Comparison of ENCODE assay signal across 12 cellular contexts in the genomic region with DNA sequence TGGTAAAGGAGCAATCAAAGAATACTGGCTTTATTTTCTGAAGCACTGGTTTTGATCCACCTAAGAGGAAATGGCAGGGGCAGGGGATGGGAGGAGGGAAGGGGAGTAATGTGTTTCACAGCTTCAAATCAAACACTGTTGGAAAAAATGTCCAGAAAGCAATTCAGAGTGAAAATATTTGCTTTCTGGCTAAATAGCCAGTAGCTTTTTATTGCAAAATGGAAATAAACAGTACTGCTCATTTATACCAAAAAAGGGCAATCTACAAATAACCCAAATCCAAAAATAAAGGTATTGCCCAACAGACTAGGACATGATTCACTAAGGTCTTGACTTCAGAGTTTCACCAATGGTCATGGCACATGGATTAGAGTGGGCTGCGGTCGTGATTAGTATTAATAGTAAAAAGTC.
A peak's percentile ranks its signal among the peaks of the same experiment; 100 is the strongest.
DNase-seq lines count a peak whose midpoint lies in the region; ATAC-seq and TF ChIP-seq lines count a peak whose summit lies in the region.
"Had no signal": no experiment of that assay in that cellular context is flagged by ENCODE, and none has a peak within 500 bp of the region (broad histone marks: within the 10 kb centered on the region; RNA-seq: fewer than 3 reads in every experiment).

No MANE protein-coding gene starts in this region.

- no peaks in the 10 kb centered on the region for H3K27me3 ChIP-seq in right lobe of liver
- H3K27me3 ChIP-seq in uterus, result no peaks in the 10 kb centered on the region
- H3K27me3 ChIP-seq: thyroid gland had no signal

- H3K36me3 ChIP-seq in right lobe of liver, result no peaks in the 10 kb centered on the region
- H3K36me3 ChIP-seq in uterus, result no peaks in the 10 kb centered on the region
- H3K36me3 ChIP-seq: thyroid gland had no signal

- no peaks in the 10 kb centered on the region for H3K36me3 Mint-ChIP-seq in MCF 10A (ENCODE audit: insufficient read depth, unreplicated experiment)

- intact Hi-C loops in MCF 10A (cut with micrococcal nuclease), result no loop called here
- intact Hi-C loops in right lobe of liver (cut with DNase I), result loop anchor here in 1 of 2 donors (10.0 kb wide), 1 partner anchor 273 kb away; no protein-coding TSS in a partner anchor
- intact Hi-C loops in uterus (cut with DNase I; ENCODE audit: low total_unique reads), result no loop called here

- DNase-seq in SIG-M5 treated with dmso at 0.1 percent for 504 hours (lab: John Stamatoyannopoulos, UW; ENCODE audit: unreplicated experiment) (peak; percentile 2), SIG-M5 (lab: John Stamatoyannopoulos, UW) (no peak), MCF 10A (ENCODE audit: unreplicated experiment) (peak; percentile 65), right lobe of liver (no peak), uterus (peak; percentile 16 to 26), SW480 (ENCODE audit: low spot score) (no peak), activated T-cell treated with anti-CD3 and anti-CD28 coated beads for 4 hours (no peak)
- DNase-seq: DMS153; effector memory CD4-positive, alpha-beta T cell; thyroid gland had no signal

- no peak overlapping the region for H3K4me3 Mint-ChIP-seq in MCF 10A (ENCODE audit: unreplicated experiment)

- POLR2A ChIA-PET in MCF 10A (lab: Yijun Ruan, JAX), result no interaction called here

- CTCF ChIA-PET in MCF 10A (lab: Yijun Ruan, JAX), result no interaction called here

- H3K4me1 ChIP-seq in right lobe of liver (peaks cover 0 to 7% (median 0%) of the 10 kb centered on the region in 4 donors), uterus (no peaks in the 10 kb centered on the region)

- H3K27ac ChIP-seq in right lobe of liver, result peak overlapping the region in 1 of 3 donors; percentile 5
- peak overlapping the region; percentile 50 to 67 for H3K27ac ChIP-seq in uterus
- H3K27ac ChIP-seq: 22Rv1, thyroid gland had no signal

- no TSS peak for BruUV-seq in MCF 10A (replicated peaks; lab: Mats Ljungman, UMichigan)

- TF ChIP-seq POLR2A in right lobe of liver (IDR thresholded peaks at IDR 0.05) (no peak), uterus (IDR thresholded peaks at IDR 0.05) (no peak)

- 32% methylated on average over 2 of the region's 2 CpGs for WGBS in right lobe of liver (ENCODE audit: insufficient coverage, low coverage, low lambda C conversion rate, missing lambda C conversion rate)

- H3K27ac Mint-ChIP-seq in MCF 10A (ENCODE audit: low read depth, unreplicated experiment), result peak overlapping the region; percentile 69

- H3K9me3 ChIP-seq in right lobe of liver (no peaks in the 10 kb centered on the region), uterus (no peaks in the 10 kb centered on the region)
- H3K9me3 ChIP-seq: thyroid gland had no signal

- no peak overlapping the region for H3K4me3 ChIP-seq in right lobe of liver
- no peak overlapping the region for H3K4me3 ChIP-seq in uterus
- H3K4me3 ChIP-seq: thyroid gland had no signal

- H3K4me1 Mint-ChIP-seq in MCF 10A (ENCODE audit: insufficient read depth, unreplicated experiment), result peaks cover 40% of the 10 kb centered on the region

- no peaks in the 10 kb centered on the region for H3K27me3 Mint-ChIP-seq in MCF 10A (ENCODE audit: insufficient read depth, unreplicated experiment)

- H3K9me3 Mint-ChIP-seq in MCF 10A (ENCODE audit: unreplicated experiment), result peaks cover 8% of the 10 kb centered on the region

- TF ChIP-seq CTCF in MCF 10A (IDR thresholded peaks at IDR 0.05; ENCODE audit: unreplicated experiment) (no peak), right lobe of liver (IDR thresholded peaks at IDR 0.05) (no peak), uterus (IDR thresholded peaks at IDR 0.05) (no peak)

- ATAC-seq in right lobe of liver, result peak; percentile 67 to 83 (median 74)
- ATAC-seq in GM21526 (IDR thresholded peaks at IDR 0.05; ENCODE audit: low FRiP score, unreplicated experiment), result no peak

Comparison
In these comparisons a context has a peak if more than half of its experiments do, and no peak if none do; other contexts are left out.
1. DNase-seq: peak in SIG-M5 treated with dmso at 0.1 percent for 504 hours (single experiment), MCF 10A (single experiment) and uterus (2 of 2); none in SIG-M5 (single experiment), right lobe of liver (0 of 3), SW480 (single experiment) and activated T-cell treated with anti-CD3 and anti-CD28 coated beads for 4 hours (single experiment).